Comparison of ENCODE assay signal across 1 cellular context in the genomic region with DNA sequence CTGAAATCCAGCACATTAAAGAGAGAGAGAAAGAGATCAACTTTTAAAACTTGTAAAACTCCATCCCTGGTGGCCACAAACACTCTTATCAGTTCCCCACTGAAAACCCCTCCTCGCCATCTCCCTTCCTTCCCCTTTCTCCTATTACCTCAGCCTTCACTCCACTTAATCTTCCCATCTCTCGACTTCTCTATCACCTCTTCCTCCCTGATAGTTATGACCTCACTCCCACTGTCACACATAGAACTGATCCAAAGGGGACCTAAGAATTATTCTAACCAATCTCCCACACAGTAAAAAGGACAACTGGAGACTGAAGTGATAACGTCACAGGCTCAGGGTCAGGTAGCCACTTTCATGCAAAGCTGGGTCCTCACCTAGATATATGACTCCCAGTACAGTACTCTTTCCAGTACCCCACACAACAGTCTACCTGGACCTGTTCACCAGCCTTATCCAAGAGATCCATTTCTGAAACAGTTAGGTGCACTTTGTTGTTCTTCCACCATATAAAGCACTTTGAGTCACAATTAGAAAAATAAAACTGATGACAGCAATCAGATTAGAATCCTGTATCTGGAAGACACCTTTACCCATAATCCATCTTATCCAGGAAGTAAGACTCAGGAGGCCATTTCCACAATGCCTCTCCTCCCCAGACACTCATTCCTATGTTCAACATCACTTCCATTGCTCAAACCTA.
TF ChIP-seq lines count a peak whose summit lies in the region.

No MANE protein-coding gene starts in this region.

TF ChIP-seq in K562, 482 proteins besides CTCF, POLR2A, EP300 and RAD21 (continued from another document and continues in another):
- TF ChIP-seq, protein P1, sequence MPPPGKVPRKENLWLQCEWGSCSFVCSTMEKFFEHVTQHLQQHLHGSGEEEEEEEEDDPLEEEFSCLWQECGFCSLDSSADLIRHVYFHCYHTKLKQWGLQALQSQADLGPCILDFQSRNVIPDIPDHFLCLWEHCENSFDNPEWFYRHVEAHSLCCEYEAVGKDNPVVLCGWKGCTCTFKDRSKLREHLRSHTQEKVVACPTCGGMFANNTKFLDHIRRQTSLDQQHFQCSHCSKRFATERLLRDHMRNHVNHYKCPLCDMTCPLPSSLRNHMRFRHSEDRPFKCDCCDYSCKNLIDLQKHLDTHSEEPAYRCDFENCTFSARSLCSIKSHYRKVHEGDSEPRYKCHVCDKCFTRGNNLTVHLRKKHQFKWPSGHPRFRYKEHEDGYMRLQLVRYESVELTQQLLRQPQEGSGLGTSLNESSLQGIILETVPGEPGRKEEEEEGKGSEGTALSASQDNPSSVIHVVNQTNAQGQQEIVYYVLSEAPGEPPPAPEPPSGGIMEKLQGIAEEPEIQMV (tag; conservative IDR thresholded peaks at IDR 0.05; ENCODE audit: low read depth): no peak
- TF ChIP-seq TGIF2 (CRISPR knock-in tag; IDR thresholded peaks at IDR 0.05): no peak
- TF ChIP-seq FUS (optimal IDR thresholded peaks at IDR 0.05; ENCODE audit: low read depth, low read length): no peak
- no peak for TF ChIP-seq RBM22 (IDR thresholded peaks at IDR 0.05; ENCODE audit: low read depth, low read length, poor library complexity, severe bottlenecking)
- TF ChIP-seq CLOCK (CRISPR knock-in tag; IDR thresholded peaks at IDR 0.05; ENCODE audit: borderline replicate concordance): no peak
- TF ChIP-seq NFYB (IDR thresholded peaks at IDR 0.05; ENCODE audit: extremely low read depth, insufficient read length): no peak
- TF ChIP-seq CBFA2T3 (IDR thresholded peaks at IDR 0.05): peak; percentile 62
- no peak for TF ChIP-seq RBBP5 (IDR thresholded peaks at IDR 0.05; ENCODE audit: borderline replicate concordance, insufficient read depth, low read length, poor library complexity, severe bottlenecking)
- no peak for TF ChIP-seq ZKSCAN8 (CRISPR knock-in tag; IDR thresholded peaks at IDR 0.05)
- TF ChIP-seq ZNF143 (CRISPR knock-in tag; IDR thresholded peaks at IDR 0.05): 0 out of 2 replicates have a peak, but pooled peaks have one; percentile 40
- no peak for TF ChIP-seq THRAP3 (IDR thresholded peaks at IDR 0.05; ENCODE audit: borderline replicate concordance)
- TF ChIP-seq SMARCC2 (IDR thresholded peaks at IDR 0.05; ENCODE audit: low read depth): peak; percentile 78; the same call in 1 of the 2 replicates
- no peak for TF ChIP-seq ZC3H11A (IDR thresholded peaks at IDR 0.05; ENCODE audit: low read depth, low read length)
- no peak for TF ChIP-seq ZNF121 (CRISPR knock-in tag; conservative IDR thresholded peaks at IDR 0.05)
- no peak for TF ChIP-seq RFX1 (IDR thresholded peaks at IDR 0.05)
- TF ChIP-seq ZKSCAN1 (IDR thresholded peaks at IDR 0.05; ENCODE audit: low read depth, low read length): no peak
- TF ChIP-seq BRCA1 (IDR thresholded peaks at IDR 0.05): no peak
- TF ChIP-seq BRCA1 (CRISPR knock-in tag; IDR thresholded peaks at IDR 0.05): no peak
- TF ChIP-seq ZNF174 (CRISPR knock-in tag; IDR thresholded peaks at IDR 0.05): no peak
- TF ChIP-seq HDAC6 (IDR thresholded peaks at IDR 0.05; ENCODE audit: low read depth, low read length): no peak
- TF ChIP-seq CHD2 (IDR thresholded peaks at IDR 0.05; ENCODE audit: low read depth, low read length): no peak
- TF ChIP-seq STAT5A (IDR thresholded peaks at IDR 0.05; ENCODE audit: borderline replicate concordance, low read length): no peak
- TF ChIP-seq GTF2E2 (tag; IDR thresholded peaks at IDR 0.05): no peak
- TF ChIP-seq ARID3B (CRISPR knock-in tag; IDR thresholded peaks at IDR 0.05; ENCODE audit: borderline replicate concordance): no peak
- TF ChIP-seq HDAC8 (tag; IDR thresholded peaks at IDR 0.05): no peak
- TF ChIP-seq ZHX1 (conservative IDR thresholded peaks at IDR 0.05; ENCODE audit: low read length): no peak
- TF ChIP-seq, protein P2, sequence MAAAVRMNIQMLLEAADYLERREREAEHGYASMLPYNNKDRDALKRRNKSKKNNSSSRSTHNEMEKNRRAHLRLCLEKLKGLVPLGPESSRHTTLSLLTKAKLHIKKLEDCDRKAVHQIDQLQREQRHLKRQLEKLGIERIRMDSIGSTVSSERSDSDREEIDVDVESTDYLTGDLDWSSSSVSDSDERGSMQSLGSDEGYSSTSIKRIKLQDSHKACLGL (CRISPR knock-in tag; IDR thresholded peaks at IDR 0.05; ENCODE audit: borderline replicate concordance, poor library complexity, severe bottlenecking): no peak
- TF ChIP-seq CSDE1 (IDR thresholded peaks at IDR 0.05): no peak
- TF ChIP-seq KLF1 (tag; IDR thresholded peaks at IDR 0.05): no peak
- 0 out of 4 replicates have a peak, but pooled peaks of 1 of the 2 experiments have one; percentile 5 for TF ChIP-seq NONO (IDR thresholded peaks at IDR 0.05; ENCODE audit: low read depth in 2 of 2, low read length in 1 of 2)
- TF ChIP-seq ZFX (CRISPR knock-in tag; IDR thresholded peaks at IDR 0.05): no peak
- no peak for TF ChIP-seq CBFB (CRISPR knock-in tag; IDR thresholded peaks at IDR 0.05)
- TF ChIP-seq BRD4 (IDR thresholded peaks at IDR 0.05): no peak
- no peak for TF ChIP-seq U2AF1 (optimal IDR thresholded peaks at IDR 0.05; ENCODE audit: low read depth, low read length)
- TF ChIP-seq, protein P3, sequence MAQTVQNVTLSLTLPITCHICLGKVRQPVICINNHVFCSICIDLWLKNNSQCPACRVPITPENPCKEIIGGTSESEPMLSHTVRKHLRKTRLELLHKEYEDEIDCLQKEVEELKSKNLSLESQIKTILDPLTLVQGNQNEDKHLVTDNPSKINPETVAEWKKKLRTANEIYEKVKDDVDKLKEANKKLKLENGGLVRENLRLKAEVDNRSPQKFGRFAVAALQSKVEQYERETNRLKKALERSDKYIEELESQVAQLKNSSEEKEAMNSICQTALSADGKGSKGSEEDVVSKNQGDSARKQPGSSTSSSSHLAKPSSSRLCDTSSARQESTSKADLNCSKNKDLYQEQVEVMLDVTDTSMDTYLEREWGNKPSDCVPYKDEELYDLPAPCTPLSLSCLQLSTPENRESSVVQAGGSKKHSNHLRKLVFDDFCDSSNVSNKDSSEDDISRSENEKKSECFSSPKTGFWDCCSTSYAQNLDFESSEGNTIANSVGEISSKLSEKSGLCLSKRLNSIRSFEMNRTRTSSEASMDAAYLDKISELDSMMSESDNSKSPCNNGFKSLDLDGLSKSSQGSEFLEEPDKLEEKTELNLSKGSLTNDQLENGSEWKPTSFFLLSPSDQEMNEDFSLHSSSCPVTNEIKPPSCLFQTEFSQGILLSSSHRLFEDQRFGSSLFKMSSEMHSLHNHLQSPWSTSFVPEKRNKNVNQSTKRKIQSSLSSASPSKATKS (CRISPR knock-in tag; IDR thresholded peaks at IDR 0.05): no peak
- TF ChIP-seq ZC3H8 (IDR thresholded peaks at IDR 0.05): no peak
- TF ChIP-seq, protein P4, sequence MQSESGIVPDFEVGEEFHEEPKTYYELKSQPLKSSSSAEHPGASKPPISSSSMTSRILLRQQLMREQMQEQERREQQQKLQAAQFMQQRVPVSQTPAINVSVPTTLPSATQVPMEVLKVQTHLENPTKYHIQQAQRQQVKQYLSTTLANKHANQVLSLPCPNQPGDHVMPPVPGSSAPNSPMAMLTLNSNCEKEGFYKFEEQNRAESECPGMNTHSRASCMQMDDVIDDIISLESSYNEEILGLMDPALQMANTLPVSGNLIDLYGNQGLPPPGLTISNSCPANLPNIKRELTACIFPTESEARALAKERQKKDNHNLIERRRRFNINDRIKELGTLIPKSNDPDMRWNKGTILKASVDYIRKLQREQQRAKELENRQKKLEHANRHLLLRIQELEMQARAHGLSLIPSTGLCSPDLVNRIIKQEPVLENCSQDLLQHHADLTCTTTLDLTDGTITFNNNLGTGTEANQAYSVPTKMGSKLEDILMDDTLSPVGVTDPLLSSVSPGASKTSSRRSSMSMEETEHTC (IDR thresholded peaks at IDR 0.05): no peak
- no peak; the same call in 1 of the 2 replicates for TF ChIP-seq CREB3 (tag; conservative IDR thresholded peaks at IDR 0.05; ENCODE audit: low read depth)
- no peak for TF ChIP-seq ZNF133 (CRISPR knock-in tag; IDR thresholded peaks at IDR 0.05)
- no peak for TF ChIP-seq PTTG1 (tag; IDR thresholded peaks at IDR 0.05; ENCODE audit: low read depth)
- TF ChIP-seq NRF1 (conservative IDR thresholded peaks at IDR 0.05 in 1 of 2, IDR thresholded peaks at IDR 0.05 in 1 of 2): no peak
- TF ChIP-seq TCF3 (CRISPR knock-in tag; IDR thresholded peaks at IDR 0.05): 0 out of 2 replicates have a peak, but pooled peaks have one; percentile 29
- no peak for TF ChIP-seq TFAP4 (CRISPR knock-in tag; IDR thresholded peaks at IDR 0.05; ENCODE audit: borderline replicate concordance)
- no peak for TF ChIP-seq SNIP1 (IDR thresholded peaks at IDR 0.05; ENCODE audit: low read depth)
- TF ChIP-seq MIER1 (IDR thresholded peaks at IDR 0.05; ENCODE audit: low read depth): no peak
- TF ChIP-seq RFX7 (CRISPR knock-in tag; IDR thresholded peaks at IDR 0.05): no peak
- peak; percentile 76; the same call in 1 of the 2 replicates for TF ChIP-seq SPI1 (IDR thresholded peaks at IDR 0.05; ENCODE audit: borderline replicate concordance, low read depth, low read length)
- no peak for TF ChIP-seq SRSF9 (IDR thresholded peaks at IDR 0.05; ENCODE audit: borderline replicate concordance, low read depth, low read length)
- no peak for TF ChIP-seq ZNF134 (CRISPR knock-in tag; conservative IDR thresholded peaks at IDR 0.05)
- TF ChIP-seq ZBTB7A (IDR thresholded peaks at IDR 0.05; ENCODE audit: borderline replicate concordance, control insufficient read depth, low read depth, low read length): peak; percentile 65; the same call in 1 of the 2 replicates
- peak; percentile 5 to 30; a peak in 2 of 4 replicates for TF ChIP-seq FOXK2 (conservative IDR thresholded peaks at IDR 0.05 in 1 of 2, IDR thresholded peaks at IDR 0.05 in 1 of 2; ENCODE audit: low read depth in 2 of 2)
- peak; percentile 3 to 39; a peak in 1 of 4 replicates for TF ChIP-seq MAZ (CRISPR knock-in tag; conservative IDR thresholded peaks at IDR 0.05 in 1 of 2, IDR thresholded peaks at IDR 0.05 in 1 of 2)
- TF ChIP-seq ZNF766 (CRISPR knock-in tag; conservative IDR thresholded peaks at IDR 0.05): peak; percentile 73
- no peak for TF ChIP-seq MAFK (IDR thresholded peaks at IDR 0.05; ENCODE audit: low read length)
- no peak for TF ChIP-seq CBX2 (IDR thresholded peaks at IDR 0.05; ENCODE audit: insufficient read depth, low read length, poor library complexity, severe bottlenecking)
- no peak for TF ChIP-seq MCM7 (IDR thresholded peaks at IDR 0.05)
- TF ChIP-seq EZH2 (IDR thresholded peaks at IDR 0.05; ENCODE audit: borderline replicate concordance, low read depth, low read length): no peak
